Comparison of ENCODE assay signal across 19 cellular contexts in genomic region chr3:156413293-156413912, GRCh38.
DNase-seq lines count a peak whose midpoint lies in the region; ATAC-seq, FAIRE-seq and TF ChIP-seq lines count a peak whose summit lies in the region.
"Had no signal": no experiment of that assay in that cellular context is flagged by ENCODE, and none has a peak within 500 bp of the region (broad histone marks: within the 10 kb centered on the region; RNA-seq: fewer than 3 reads in every experiment).

No MANE protein-coding gene starts in this region.

- DNase-seq in DMS 273 (lab: John Stamatoyannopoulos, UW; ENCODE audit: unreplicated experiment): peak; percentile 86
- DNase-seq in G401 (ENCODE audit: low spot score): peak; percentile 64
- DNase-seq in K562 (ENCODE audit: extremely low read depth in 1 of 4, low spot score in 3 of 4): no peak
- DNase-seq in right cardiac atrium: no peak
- DNase-seq in KG1 (lab: John Stamatoyannopoulos, UW): no peak
- DNase-seq in left colon: no peak
- DNase-seq: CD8-positive, alpha-beta memory T cell; DMS79; Karpas-422; MG63; NCI-H1048; NCI-H1436; NCI-H2029 treated with DMSO at 0.1 percent for 48 hours; NCI-H774; SJCRH30 had no signal

- intact Hi-C loops in K562 (cut with micrococcal nuclease): no loop called here
- intact Hi-C loops in right cardiac atrium (cut with DNase I): no loop called here
- intact Hi-C loops in left colon (cut with DNase I, micrococcal nuclease): no loop called here

- H3K4me1 ChIP-seq in K562 (replicated peaks in 1 of 2; ENCODE audit: control insufficient read depth in 2 of 2, insufficient read depth in 2 of 2, low read length in 2 of 2): no peaks in the 10 kb centered on the region
- peaks cover 3% of the 10 kb centered on the region for H3K4me1 ChIP-seq in right cardiac atrium (ENCODE audit: control insufficient read depth, insufficient read depth, low read length)
- H3K4me1 ChIP-seq: BLaER1 treated with 17β-estradiol and CSF1 and Interleukin-3, amounts not matched to agents 10 nM and 100 nM had no signal

- POLR2A ChIA-PET in K562 (lab: Yijun Ruan, JAX): interaction anchor here (0.6 to 1.2 kb wide), 2 partner anchors 18 to 1842 kb away, joined by 3 read pairs; no protein-coding TSS in a partner anchor

- no peaks in the 10 kb centered on the region for H3K9me1 ChIP-seq in K562 (ENCODE audit: control insufficient read depth, insufficient read depth, low read length)

- TF ChIP-seq RAD21 in K562 (CRISPR knock-in tag; conservative IDR thresholded peaks at IDR 0.05 in 1 of 2, IDR thresholded peaks at IDR 0.05 in 1 of 2): no peak

- H3K9me3 ChIP-seq in K562 (replicated peaks; ENCODE audit: control insufficient read depth, insufficient read depth, low read depth, low read length): no peaks in the 10 kb centered on the region
- no peaks in the 10 kb centered on the region for H3K9me3 ChIP-seq in right cardiac atrium (ENCODE audit: control insufficient read depth, low read length)
- H3K9me3 ChIP-seq: BLaER1 treated with 17β-estradiol and CSF1 and Interleukin-3, amounts not matched to agents 10 nM and 100 nM; MG63; SJCRH30 had no signal

- in situ Hi-C loops in G401 (cut with HindIII; ENCODE audit: low sequenced_read_pairs): no loop called here
- in situ Hi-C loops in K562 (cut with MboI): no loop called here

- FAIRE-seq in K562 (lab: Jason Lieb, UNC): no peak

- H3K4me3 ChIP-seq in K562: no peak overlapping the region
- H3K4me3 ChIP-seq in right cardiac atrium (ENCODE audit: low read length): no peak overlapping the region
- H3K4me3 ChIP-seq: BLaER1 treated with 17β-estradiol and CSF1 and Interleukin-3, amounts not matched to agents 10 nM and 100 nM; MG63; PC-9; SJCRH30 had no signal

- WGBS in K562 (ENCODE audit: insufficient coverage, low coverage, missing lambda C conversion rate): 0% methylated on average over 5 of the region's 5 CpGs
- WGBS in right cardiac atrium: 54% methylated on average over 5 of the region's 5 CpGs

- no peak overlapping the region for H3K4me2 ChIP-seq in K562 (ENCODE audit: insufficient read depth, low read length)
- H3K4me2 ChIP-seq: BLaER1 treated with 17β-estradiol and CSF1 and Interleukin-3, amounts not matched to agents 10 nM and 100 nM; PC-9 had no signal

- no peak for ATAC-seq in K562
- ATAC-seq in right cardiac atrium: peak; percentile 11 to 14
- no peak for ATAC-seq in esophagus mucosa
- no peak for ATAC-seq in left colon

- no peak for TF ChIP-seq EP300 in K562 (IDR thresholded peaks at IDR 0.05; ENCODE audit: low read length)

- H3K9ac ChIP-seq in K562 (ENCODE audit: insufficient read depth in 1 of 2, low read depth in 2 of 2, low read length in 2 of 2): no peak overlapping the region
- H3K9ac ChIP-seq: BLaER1 treated with 17β-estradiol and CSF1 and Interleukin-3, amounts not matched to agents 10 nM and 100 nM had no signal

- TF ChIP-seq CTCF in K562 (IDR thresholded peaks at IDR 0.05 in 2 of 3, conservative IDR thresholded peaks at IDR 0.05 in 1 of 3; ENCODE audit: insufficient read depth in 2 of 3, low read depth in 1 of 3, low read length in 3 of 3): no peak

- H4K20me1 ChIP-seq in K562 (replicated peaks; ENCODE audit: control insufficient read depth, insufficient read depth, low read length): no peaks in the 10 kb centered on the region
- H4K20me1 ChIP-seq: BLaER1 treated with 17β-estradiol and CSF1 and Interleukin-3, amounts not matched to agents 10 nM and 100 nM had no signal

- H3K27ac ChIP-seq in K562 (ENCODE audit: extremely low read depth, low read depth, low read length): no peak overlapping the region
- H3K27ac ChIP-seq in right cardiac atrium (ENCODE audit: low read length): no peak overlapping the region
- H3K27ac ChIP-seq: BLaER1 treated with 17β-estradiol and CSF1 and Interleukin-3, amounts not matched to agents 10 nM and 100 nM; PC-9; RWPE1; SJCRH30 had no signal

- H3K36me3 ChIP-seq in K562 (ENCODE audit: control insufficient read depth, insufficient read depth, low read length): no peaks in the 10 kb centered on the region
- H3K36me3 ChIP-seq: BLaER1 treated with 17β-estradiol and CSF1 and Interleukin-3, amounts not matched to agents 10 nM and 100 nM; MG63; SJCRH30 had no signal

- H3K79me2 ChIP-seq in K562 (ENCODE audit: control insufficient read depth, insufficient read depth, low read length): no peaks in the 10 kb centered on the region

- CTCF ChIA-PET in K562 (lab: Yijun Ruan, JAX; ENCODE audit: low intra/inter-chr PET ratio): no interaction called here

- H2AFZ ChIP-seq in K562 (ENCODE audit: low read depth, low read length): no peak overlapping the region
- H2AFZ ChIP-seq: PC-9 had no signal

- H3K27me3 ChIP-seq in K562 (ENCODE audit: control insufficient read depth in 2 of 2, insufficient read depth in 2 of 2, low read length in 2 of 2) (peaks cover 10 to 19% of the 10 kb centered on the region in 2 experiments), right cardiac atrium (ENCODE audit: control insufficient read depth, insufficient read depth) (no peaks in the 10 kb centered on the region)
- H3K27me3 ChIP-seq: BLaER1 treated with 17β-estradiol and CSF1 and Interleukin-3, amounts not matched to agents 10 nM and 100 nM; MG63; SJCRH30 had no signal

- no peak for TF ChIP-seq POLR2A in K562 (conservative IDR thresholded peaks at IDR 0.05)

- no TSS peak for BruUV-seq in K562 (replicated peaks; lab: Mats Ljungman, UMichigan)

TF ChIP-seq in K562, 482 proteins besides CTCF, POLR2A, EP300 and RAD21:
- TF ChIP-seq DACH1 (IDR thresholded peaks at IDR 0.05; ENCODE audit: partially characterized antibody) (peak; percentile 14), MNT (conservative IDR thresholded peaks at IDR 0.05) (no peak)

Comparison
In these comparisons a context has a peak if more than half of its experiments do, and no peak if none do; other contexts are left out.
1. DNase-seq: peak in DMS 273 (single experiment) and G401 (single experiment); none in K562 (0 of 4), right cardiac atrium (0 of 3), KG1 (single experiment) and left colon (0 of 2).
2. ATAC-seq: peak in right cardiac atrium (2 of 2); none in K562 (single experiment), esophagus mucosa (single experiment) and left colon (single experiment).